Comparison of ENCODE assay signal across 15 cellular contexts in genomic region chr14:74518221-74518620, GRCh38. TPM values are rescaled to one million over a fixed set of nuclear protein-coding genes. Genes with fewer than 3 reads are reported as not detected.
A peak's percentile ranks its signal among the peaks of the same experiment; 100 is the strongest.
DNase-seq lines count a peak whose midpoint lies in the region; ATAC-seq and TF ChIP-seq lines count a peak whose summit lies in the region.
"Had no signal": no experiment of that assay in that cellular context is flagged by ENCODE, and none has a peak within 500 bp of the region (broad histone marks: within the 10 kb centered on the region; RNA-seq: fewer than 3 reads in every experiment).

No MANE protein-coding gene starts in this region.

- no peak for TF ChIP-seq POLR2A in IMR-90 (IDR thresholded peaks at IDR 0.05; ENCODE audit: low read depth, low read length)
- TF ChIP-seq POLR2A in prostate gland (IDR thresholded peaks at IDR 0.05), result no peak

- H3K23ac ChIP-seq in IMR-90 (ENCODE audit: low read depth, low read length), result no peak overlapping the region

- H3K4me2 ChIP-seq in IMR-90 (ENCODE audit: low read depth, low read length), result no peak overlapping the region

- 93% methylated on average over 5 of the region's 6 CpGs; no CpG with 5 or more reads in 1 of the 2 experiments for WGBS in IMR-90 (ENCODE audit: extremely low coverage in 2 of 2, insufficient read length in 1 of 2), 2 experiments
- WGBS in prostate gland, result 27% methylated on average over 6 of the region's 6 CpGs

- H3K36me3 ChIP-seq in IMR-90 (ENCODE audit: control insufficient read depth, insufficient read depth, low read length) (peaks cover 16% of the 10 kb centered on the region), prostate gland (peaks cover 0 to 7% of the 10 kb centered on the region in 2 donors)
- H3K36me3 ChIP-seq: HAP-1 had no signal

- TF ChIP-seq CTCF in IMR-90 (conservative IDR thresholded peaks at IDR 0.05; ENCODE audit: low read depth, low read length), result no peak
- TF ChIP-seq CTCF in prostate gland (IDR thresholded peaks at IDR 0.05), result no peak

- BruUV-seq in IMR-90 (replicated peaks; lab: Mats Ljungman, UMichigan), result no TSS peak

- no peak overlapping the region for H2BK120ac ChIP-seq in IMR-90 (ENCODE audit: low read depth, low read length)

- H3K18ac ChIP-seq in IMR-90 (ENCODE audit: low read depth, low read length), result no peak overlapping the region

- intact Hi-C loops in IMR-90 (cut with micrococcal nuclease), result no loop called here
- intact Hi-C loops in prostate gland (cut with DNase I), result no loop called here

- H3K9ac ChIP-seq in IMR-90 (ENCODE audit: low read depth, low read length), result no peak overlapping the region

- no peaks in the 10 kb centered on the region for H3K9me3 ChIP-seq in IMR-90 (ENCODE audit: control insufficient read depth, insufficient read depth, low read length)
- no peaks in the 10 kb centered on the region for H3K9me3 ChIP-seq in prostate gland
- H3K9me3 ChIP-seq: HAP-1 had no signal

- H3K27me3 ChIP-seq in IMR-90 (ENCODE audit: control insufficient read depth, insufficient read depth, low read length), result no peaks in the 10 kb centered on the region
- no peaks in the 10 kb centered on the region for H3K27me3 ChIP-seq in prostate gland (replicated peaks; ENCODE audit: insufficient read depth)

- H2AFZ ChIP-seq in IMR-90 (replicated peaks; ENCODE audit: low read length, poor library complexity), result no peak overlapping the region

- DNase-seq in DMS79 treated with DMSO at 0.1 percent for 48 hours (lab: John Stamatoyannopoulos, UW) (peak; percentile 35), DMS79 (lab: John Stamatoyannopoulos, UW) (no peak), IMR-90 (no peak), epithelial cell of prostate (ENCODE audit: low read depth, low spot score) (no peak), prostate gland (ENCODE audit: low spot score) (peak; percentile 38), NCI-H187 (lab: John Stamatoyannopoulos, UW) (no peak), A172 (ENCODE audit: low spot score) (no peak)
- DNase-seq: 8988T, COR-L47, NCI-H1436 treated with DMSO at 0.1 percent for 48 hours, NCI-H2171, SIG-M5 had no signal

- peaks cover 0 to 7% of the 10 kb centered on the region in 2 experiments; a peak in 1 of 4 replicates for H3K79me1 ChIP-seq in IMR-90 (ENCODE audit: low read depth in 1 of 2, low read length in 2 of 2)

- POLR2A ChIA-PET in IMR-90 (lab: Charles Lee; ENCODE audit: unreplicated experiment), result no interaction called here

- H4K91ac ChIP-seq in IMR-90 (ENCODE audit: insufficient read depth, low read depth, low read length), result no peak overlapping the region

- H3K4ac ChIP-seq in IMR-90 (ENCODE audit: low read depth, low read length), result 0 out of 2 replicates have a peak overlapping the region, but pooled peaks have one; percentile 5

- no peak for ATAC-seq in IMR-90 (ENCODE audit: low read depth)
- no peak for ATAC-seq in GM19397 (IDR thresholded peaks at IDR 0.05; ENCODE audit: unreplicated experiment)

- H2BK15ac ChIP-seq in IMR-90 (ENCODE audit: low read depth, low read length), result no peak overlapping the region

- H2AK5ac ChIP-seq in IMR-90 (ENCODE audit: low read depth, low read length), result no peak overlapping the region

- in situ Hi-C loops in IMR-90 (cut with MboI; ENCODE audit: low sequenced_read_pairs), result no loop called here

- TF ChIP-seq RAD21 in IMR-90 (IDR thresholded peaks at IDR 0.05; ENCODE audit: low read length), result no peak

- H3K27ac ChIP-seq in IMR-90 (ENCODE audit: insufficient read depth, low read length) (no peak overlapping the region), epithelial cell of prostate (peak overlapping the region; percentile 19), prostate gland (no peak overlapping the region)
- H3K27ac ChIP-seq: C4-2B had no signal

- CTCF ChIA-PET in IMR-90 (lab: Yijun Ruan, JAX), result no interaction called here

- H3K9me1 ChIP-seq in IMR-90 (ENCODE audit: insufficient read depth, low read length), result peaks cover 25% of the 10 kb centered on the region

- no peak overlapping the region for H2AK9ac ChIP-seq in IMR-90 (replicated peaks; ENCODE audit: low read depth, low read length, poor library complexity)

- peaks cover 17% of the 10 kb centered on the region for H3K4me1 ChIP-seq in IMR-90 (ENCODE audit: control insufficient read depth, insufficient read depth, low read length)
- H3K4me1 ChIP-seq in prostate gland (replicated peaks), result no peaks in the 10 kb centered on the region
- H3K4me1 ChIP-seq: HAP-1 had no signal

- dilution Hi-C loops in IMR-90 (cut with HindIII; ENCODE audit: low sequenced_read_pairs, unreplicated experiment), result no loop called here

- no peak overlapping the region for H4K8ac ChIP-seq in IMR-90 (ENCODE audit: low read depth in 2 of 2, low read length in 2 of 2)

- no peak overlapping the region for H3K56ac ChIP-seq in IMR-90 (ENCODE audit: extremely low read depth, insufficient read depth, low read length)

- no peaks in the 10 kb centered on the region for H4K20me1 ChIP-seq in IMR-90 (ENCODE audit: insufficient read depth, low read length)

- no peak overlapping the region for H2BK5ac ChIP-seq in IMR-90 (ENCODE audit: low read depth, low read length, poor library complexity, severe bottlenecking)

- no peak overlapping the region for H4K5ac ChIP-seq in IMR-90 (ENCODE audit: low read depth, low read length)

- no peak overlapping the region for H2BK20ac ChIP-seq in IMR-90 (ENCODE audit: low read depth, low read length)

- H3K14ac ChIP-seq in IMR-90 (replicated peaks; ENCODE audit: low read depth, low read length), result no peak overlapping the region

- H3K4me3 ChIP-seq in IMR-90 (ENCODE audit: insufficient read depth, low read depth, low read length) (no peak overlapping the region), prostate gland (no peak overlapping the region)
- H3K4me3 ChIP-seq: HAP-1 had no signal

TF ChIP-seq in IMR-90, 13 proteins besides CTCF, POLR2A, EP300 and RAD21:
- TF ChIP-seq, protein P1, sequence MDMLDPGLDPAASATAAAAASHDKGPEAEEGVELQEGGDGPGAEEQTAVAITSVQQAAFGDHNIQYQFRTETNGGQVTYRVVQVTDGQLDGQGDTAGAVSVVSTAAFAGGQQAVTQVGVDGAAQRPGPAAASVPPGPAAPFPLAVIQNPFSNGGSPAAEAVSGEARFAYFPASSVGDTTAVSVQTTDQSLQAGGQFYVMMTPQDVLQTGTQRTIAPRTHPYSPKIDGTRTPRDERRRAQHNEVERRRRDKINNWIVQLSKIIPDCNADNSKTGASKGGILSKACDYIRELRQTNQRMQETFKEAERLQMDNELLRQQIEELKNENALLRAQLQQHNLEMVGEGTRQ (IDR thresholded peaks at IDR 0.05; ENCODE audit: low read depth, low read length), result no peak
- TF ChIP-seq CHD1 (IDR thresholded peaks at IDR 0.05; ENCODE audit: low read depth, low read length) (no peak), NFE2L2 (IDR thresholded peaks at IDR 0.05; ENCODE audit: low read depth, low read length) (no peak), MAFK (IDR thresholded peaks at IDR 0.05; ENCODE audit: low read depth, low read length) (no peak)
TF ChIP-seq in IMR-90: peak in this region for 0.

RNA-seq across cellular contexts. Expression of gene ISCA2, which starts 24.7 kb away (rescaled TPM):
- 5.4 and 9.2 TPM in 2 replicates for total RNA-seq in IMR-90 (2012; rRNA removed)
- polyA plus RNA-seq in IMR-90 (2012; rRNA removed), result 25.7 and 25.8 TPM in 2 replicates
- polyA plus RNA-seq in IMR-90 (2012; cell fraction: cytosol; rRNA removed), result 2.7 and 5.1 TPM in 2 replicates
- 1.3 and 5.5 TPM in 2 replicates for polyA plus RNA-seq in IMR-90 (2012; cell fraction: nucleus; rRNA removed; ENCODE audit: low replicate concordance)
- 10 to 100 TPM; 23.5 to 25.5 TPM for total RNA-seq in prostate gland
- total RNA-seq in A172 (2014; rRNA removed; shearing (Covaris generic)), result 13.3 and 18.1 TPM in 2 replicates

RNA-seq across cellular contexts. Expression of gene NPC2, which starts 25.1 kb away (rescaled TPM):
- total RNA-seq in IMR-90 (2012; rRNA removed), result 123 and 210 TPM in 2 replicates
- 272 and 273 TPM in 2 replicates for polyA plus RNA-seq in IMR-90 (2012; rRNA removed)
- polyA plus RNA-seq in IMR-90 (2012; cell fraction: cytosol; rRNA removed), result 197 and 369 TPM in 2 replicates
- 66.2 and 72.0 TPM in 2 replicates for polyA plus RNA-seq in IMR-90 (2012; cell fraction: nucleus; rRNA removed; ENCODE audit: low replicate concordance)
- total RNA-seq in prostate gland, result 100 to 1,000 TPM; 625 to 762 TPM
- total RNA-seq in A172 (2014; rRNA removed; shearing (Covaris generic)), result 314 and 399 TPM in 2 replicates

Comparison
In these comparisons a context has a peak if more than half of its experiments do, and no peak if none do; other contexts are left out.
1. DNase-seq: peak in DMS79 treated with DMSO at 0.1 percent for 48 hours (single experiment) and prostate gland (single experiment); none in DMS79 (single experiment), IMR-90 (single experiment), epithelial cell of prostate (single experiment), NCI-H187 (0 of 2) and A172 (single experiment).